ENCODE assay signal across 25 cellular contexts in the genomic region with DNA sequence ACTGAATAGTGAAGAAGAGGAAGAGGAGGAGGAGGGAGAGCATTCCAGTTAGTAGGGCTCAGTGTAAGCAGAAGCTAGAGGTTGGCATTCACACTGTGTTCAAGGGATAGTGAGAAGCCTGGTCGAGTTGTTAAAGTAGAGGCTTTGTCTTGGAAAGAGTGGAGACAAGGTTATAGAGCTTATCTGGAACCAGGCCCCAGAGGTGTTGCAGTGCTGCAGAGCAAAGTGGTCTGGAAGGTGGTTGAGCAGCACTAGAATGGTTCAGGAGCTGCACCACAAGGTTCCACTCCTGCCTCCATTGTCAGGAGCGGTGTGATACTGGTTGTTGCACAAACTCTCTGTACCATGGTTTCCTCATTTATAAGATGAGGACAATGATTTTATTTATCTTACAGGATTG. TPM values are rescaled to one million over a fixed set of nuclear protein-coding genes. Genes with fewer than 3 reads are reported as not detected.
DNase-seq lines count a peak whose midpoint lies in the region; ATAC-seq and TF ChIP-seq lines count a peak whose summit lies in the region.
"Had no signal": no experiment of that assay in that cellular context is flagged by ENCODE, and none has a peak within 500 bp of the region (broad histone marks: within the 10 kb centered on the region; RNA-seq: fewer than 3 reads in every experiment).

No MANE protein-coding gene starts in this region.

- no TSS peak for BruUV-seq in A673 (replicated peaks; lab: Mats Ljungman, UMichigan)

- TF ChIP-seq CTCF in A673 (conservative IDR thresholded peaks at IDR 0.05; ENCODE audit: low read depth, low read length), result no peak

- H3K36me3 ChIP-seq in A673 (ENCODE audit: insufficient read depth, low read length, poor library complexity, severe bottlenecking), result no peaks in the 10 kb centered on the region
- H3K36me3 ChIP-seq: HAP-1 had no signal

- H3K9me3 ChIP-seq in right cardiac atrium (ENCODE audit: control insufficient read depth, low read length), result no peaks in the 10 kb centered on the region
- no peaks in the 10 kb centered on the region for H3K9me3 ChIP-seq in A673 (ENCODE audit: low read depth, low read length, poor library complexity, severe bottlenecking)
- H3K9me3 ChIP-seq: HAP-1 had no signal

- H3K4me1 ChIP-seq in right cardiac atrium (ENCODE audit: control insufficient read depth, insufficient read depth, low read length) (no peaks in the 10 kb centered on the region), A673 (ENCODE audit: insufficient read depth, low read length, poor library complexity, severe bottlenecking) (no peaks in the 10 kb centered on the region)
- H3K4me1 ChIP-seq: HAP-1 had no signal

- H3K27me3 ChIP-seq in right cardiac atrium (ENCODE audit: control insufficient read depth, insufficient read depth), result no peaks in the 10 kb centered on the region
- peaks cover 44% of the 10 kb centered on the region for H3K27me3 ChIP-seq in A673 (replicated peaks; ENCODE audit: insufficient read depth, low read depth, low read length, poor library complexity)

- 63% methylated on average over 2 of the region's 2 CpGs for WGBS in right cardiac atrium

- intact Hi-C loops in left ventricle myocardium superior (cut with micrococcal nuclease) (no loop called here), right cardiac atrium (cut with DNase I) (no loop called here), A673 (cut with micrococcal nuclease; ENCODE audit: unreplicated experiment) (no loop called here)

- ATAC-seq in left ventricle myocardium superior (peak; percentile 39), right cardiac atrium (no peak)
- ATAC-seq: GM12878, HepG2 had no signal

- H3K27ac ChIP-seq in right cardiac atrium (ENCODE audit: low read length) (no peak overlapping the region), A673 (ENCODE audit: low read depth, low read length, poor library complexity, severe bottlenecking) (no peak overlapping the region)
- H3K27ac ChIP-seq: 22Rv1, C4-2B, GM23248, HL-60 had no signal

- DNase-seq in DMS53 (lab: John Stamatoyannopoulos, UW), result peak; percentile 30
- DNase-seq in DMS53 treated with DMSO at 0.1 percent for 48 hours (lab: John Stamatoyannopoulos, UW; ENCODE audit: unreplicated experiment), result no peak
- DNase-seq in left ventricle myocardium superior, result no peak
- no peak for DNase-seq in right cardiac atrium
- peak; percentile 27 for DNase-seq in NCI-H69 (lab: John Stamatoyannopoulos, UW)
- DNase-seq in A673 (ENCODE audit: low spot score), result no peak
- no peak for DNase-seq in NCI-H2196 treated with DMSO at 0.1 percent for 48 hours (lab: John Stamatoyannopoulos, UW; ENCODE audit: unreplicated experiment)
- no peak for DNase-seq in NCI-H2196 (lab: John Stamatoyannopoulos, UW; ENCODE audit: unreplicated experiment)
- DNase-seq: AML-193, GM23248, Karpas-422, MV-4-11, NCI-H1105 treated with DMSO at 0.1 percent for 48 hours, NCI-H2029, NCI-H2171 treated with DMSO at 0.1 percent for 48 hours, NCI-H510A, NCI-H82, SHP77, T1000 had no signal

- POLR2A ChIA-PET in A673 (lab: Charles Lee; ENCODE audit: low non-redundant PET), result no interaction called here

- CTCF ChIA-PET in A673 (lab: Charles Lee), result no interaction called here

- no peak overlapping the region for H3K4me3 ChIP-seq in right cardiac atrium (ENCODE audit: low read length)
- no peak overlapping the region for H3K4me3 ChIP-seq in A673 (ENCODE audit: low read depth, low read length, poor library complexity, severe bottlenecking)
- H3K4me3 ChIP-seq: GM12878, GM23248, HAP-1 had no signal

RNA-seq across cellular contexts. Expression of a gene that starts 8.8 kb away (rescaled TPM):
- total RNA-seq in left ventricle myocardium superior, result 71.4 TPM
- 10 to 100 TPM; 55.1 to 77.1 (median 59.6) TPM for total RNA-seq in right cardiac atrium
- 40.2 TPM for polyA plus RNA-seq in right cardiac atrium
- 17.3 and 17.7 TPM in 2 replicates for total RNA-seq in A673 (2021)

Comparison
In these comparisons a context has a peak if more than half of its experiments do, and no peak if none do; other contexts are left out.
1. DNase-seq: peak in DMS53 (single experiment) and NCI-H69 (single experiment); none in DMS53 treated with DMSO at 0.1 percent for 48 hours (single experiment), left ventricle myocardium superior (single experiment), right cardiac atrium (0 of 3), A673 (single experiment), NCI-H2196 treated with DMSO at 0.1 percent for 48 hours (single experiment) and NCI-H2196 (single experiment).